ENCODE assay signal across 8 cellular contexts in genomic region chr10:102393411-102394078, GRCh38. TPM values are rescaled to one million over a fixed set of nuclear protein-coding genes. Genes with fewer than 3 reads are reported as not detected.
A peak's percentile ranks its signal among the peaks of the same experiment; 100 is the strongest.
DNase-seq lines count a peak whose midpoint lies in the region; FAIRE-seq and TF ChIP-seq lines count a peak whose summit lies in the region.

No MANE protein-coding gene starts in this region.

- H2BK120ac ChIP-seq in H1 (replicated peaks; ENCODE audit: low read depth, low read length), result no peak overlapping the region

- no peak overlapping the region for H3K4ac ChIP-seq in H1 (replicated peaks; ENCODE audit: insufficient read length, low read depth, low read length)

- H2BK5ac ChIP-seq in H1 (ENCODE audit: low read depth, low read length), result no peak overlapping the region

- POLR2A ChIA-PET in H1 (lab: Charles Lee; ENCODE audit: partially characterized antibody), result interaction anchor here (1.0 to 5.8 kb wide), 5 partner anchors 12 to 242 kb away, joined by 3 to 33 read pairs (median 7); partner anchors contain the start of genes FBXL15 and NOLC1

- peak overlapping the region; percentile 91 for H3K4me2 ChIP-seq in DOHH2 (ENCODE audit: low read length)
- H3K4me2 ChIP-seq in MM.1S (ENCODE audit: low read depth, low read length), result peak overlapping the region; percentile 97
- peak overlapping the region; percentile 98 to 100 for H3K4me2 ChIP-seq in H1 (ENCODE audit: insufficient read depth in 1 of 2, low read depth in 2 of 2, low read length in 2 of 2)
- H3K4me2 ChIP-seq in osteoblast (ENCODE audit: insufficient read depth, low read length), result peak overlapping the region; percentile 95

- no peak overlapping the region for H2AK5ac ChIP-seq in H1 (ENCODE audit: low read depth, low read length)

- H3K56ac ChIP-seq in H1 (replicated peaks; ENCODE audit: insufficient read length, low read depth, low read length), result no peak overlapping the region

- H3K4me1 ChIP-seq in DOHH2 (ENCODE audit: control insufficient read depth, low read length), result peaks cover 14% of the 10 kb centered on the region
- peaks cover 16% of the 10 kb centered on the region for H3K4me1 ChIP-seq in MM.1S (ENCODE audit: low read length)
- peaks cover 0 to 17% (median 9%) of the 10 kb centered on the region in 4 experiments; a peak in 6 of 7 replicates for H3K4me1 ChIP-seq in H1 (replicated peaks in 1 of 4; ENCODE audit: control insufficient read depth in 3 of 4, insufficient read depth in 4 of 4, low read length in 3 of 4)
- H3K4me1 ChIP-seq in osteoblast (ENCODE audit: insufficient read depth, low read length), result peaks cover 15% of the 10 kb centered on the region

- CTCF ChIA-PET in H1 (lab: Charles Lee; ENCODE audit: partially characterized antibody), result interaction anchor here (0.6 to 16.4 kb wide), 27 partner anchors 11 to 233 kb away, joined by 3 to 357 read pairs (median 5); partner anchors contain the start of genes C10orf95, ELOVL3, FBXL15 and PSD

- H3K9me2 ChIP-seq in DOHH2 (replicated peaks; ENCODE audit: control insufficient read depth, low read length) (no peaks in the 10 kb centered on the region), MM.1S (replicated peaks; ENCODE audit: insufficient read depth, low read length) (no peaks in the 10 kb centered on the region)

- H2BK20ac ChIP-seq in H1 (ENCODE audit: low read length), result no peak overlapping the region

- no peak for TF ChIP-seq EP300 in H1 (IDR thresholded peaks at IDR 0.05; ENCODE audit: borderline replicate concordance in 1 of 2, low read depth in 2 of 2, low read length in 2 of 2)

- H3K36me3 ChIP-seq in DOHH2 (ENCODE audit: control insufficient read depth, low read length), result peaks cover 8% of the 10 kb centered on the region; the same call in 1 of the 2 replicates
- H3K36me3 ChIP-seq in MM.1S (replicated peaks; ENCODE audit: insufficient read depth, low read length), result peaks cover 7% of the 10 kb centered on the region
- peaks cover 0 to 4% (median 2%) of the 10 kb centered on the region in 4 experiments; a peak in 4 of 8 replicates for H3K36me3 ChIP-seq in H1 (ENCODE audit: control insufficient read depth in 2 of 4, insufficient read depth in 4 of 4, low read length in 3 of 4)
- peaks cover 11% of the 10 kb centered on the region for H3K36me3 ChIP-seq in osteoblast (ENCODE audit: insufficient read depth, low read length)

- no peak overlapping the region for H3K18ac ChIP-seq in H1 (ENCODE audit: extremely low read depth, low read length)

- H3K79me2 ChIP-seq in DOHH2 (ENCODE audit: control insufficient read depth, low read length) (peaks cover 6% of the 10 kb centered on the region; the same call in 1 of the 2 replicates), MM.1S (ENCODE audit: low read length) (peaks cover 35% of the 10 kb centered on the region), H1 (ENCODE audit: control insufficient read depth in 1 of 2, insufficient read depth in 2 of 2, low read length in 2 of 2) (no peaks in the 10 kb centered on the region), osteoblast (ENCODE audit: insufficient read depth, low read length) (peaks cover 13% of the 10 kb centered on the region)

- peak; percentile 87 for TF ChIP-seq CTCF in DOHH2 (IDR thresholded peaks at IDR 0.05; ENCODE audit: low read depth, low read length, poor library complexity, severe bottlenecking)
- TF ChIP-seq CTCF in MM.1S (IDR thresholded peaks at IDR 0.05; ENCODE audit: low read length), result peak; percentile 88
- TF ChIP-seq CTCF in H1 (IDR thresholded peaks at IDR 0.05; ENCODE audit: control extremely low read depth in 1 of 3, insufficient read depth in 1 of 3, low read depth in 1 of 3, low read length in 3 of 3), result peak in 1 of 3 experiments; percentile 70; a peak in 1 of 4 replicates
- peak; percentile 85 for TF ChIP-seq CTCF in osteoblast (IDR thresholded peaks at IDR 0.05; ENCODE audit: extremely low read depth, low read depth, low read length)

- no peak overlapping the region for H2BK15ac ChIP-seq in H1 (ENCODE audit: low read length)

- 50% methylated on average over 29 of the region's 30 CpGs; no CpG with 5 or more reads in 1 of the 2 experiments for WGBS in H1 (ENCODE audit: extremely low coverage in 1 of 2, insufficient coverage in 1 of 2, insufficient read length in 1 of 2, insufficient replicate concordance in 2 of 2, low coverage in 1 of 2, low lambda C conversion rate in 2 of 2, missing lambda C conversion rate in 1 of 2), 2 experiments

- H3K14ac ChIP-seq in H1 (ENCODE audit: insufficient read length), result no peak overlapping the region

- DNase-seq in MM.1S, result no peak
- DNase-seq in H1 (ENCODE audit: low read depth in 1 of 2, low spot score in 2 of 2), result peak in 1 of 2 experiments; percentile 53
- DNase-seq in osteoblast (ENCODE audit: insufficient read length, low spot score, missing footprints), result no peak
- no peak for DNase-seq in HUDEP-2 (lab: John Stamatoyannopoulos, UW; ENCODE audit: unreplicated experiment in 76 of 76)
- DNase-seq in MV-4-11 (lab: John Stamatoyannopoulos, UW), result no peak
- no peak for DNase-seq in LoVo (ENCODE audit: low spot score)
- no peak for DNase-seq in activated CD4-positive, alpha-beta T cell treated with anti-CD3 and anti-CD28 coated beads for 48 hours

- H2BK12ac ChIP-seq in H1 (ENCODE audit: low read depth, low read length), result no peak overlapping the region

- H4K5ac ChIP-seq in H1 (ENCODE audit: insufficient read length, low read depth, low read length), result no peak overlapping the region

- no peak for FAIRE-seq in H1 (lab: Jason Lieb, UNC)

- TF ChIP-seq POLR2A in H1 (IDR thresholded peaks at IDR 0.05; ENCODE audit: control extremely low read depth in 1 of 2, low read depth in 2 of 2, low read length in 2 of 2), result no peak

- H4K8ac ChIP-seq in H1 (ENCODE audit: extremely low read depth, insufficient read depth, low read length), result no peak overlapping the region

- H3K23me2 ChIP-seq in H1 (ENCODE audit: low read depth, low read length), result peaks cover 13% of the 10 kb centered on the region

- H4K20me1 ChIP-seq in DOHH2 (ENCODE audit: control insufficient read depth, insufficient read depth, low read depth, low read length), result no peaks in the 10 kb centered on the region
- H4K20me1 ChIP-seq in MM.1S (ENCODE audit: insufficient read depth, low read length), result no peaks in the 10 kb centered on the region
- H4K20me1 ChIP-seq in H1 (replicated peaks in 1 of 2; ENCODE audit: control insufficient read depth in 1 of 2, insufficient read depth in 2 of 2, low read length in 2 of 2), result peaks cover 3 to 12% of the 10 kb centered on the region in 2 experiments
- no peaks in the 10 kb centered on the region for H4K20me1 ChIP-seq in osteoblast (ENCODE audit: insufficient read depth, low read length)

- peak overlapping the region; percentile 86 for H3K4me3 ChIP-seq in DOHH2 (ENCODE audit: low read length)
- peak overlapping the region; percentile 99 for H3K4me3 ChIP-seq in MM.1S (ENCODE audit: low read length)
- H3K4me3 ChIP-seq in H1 (ENCODE audit: extremely low read depth in 1 of 4, insufficient read depth in 2 of 4, low read depth in 3 of 4, low read length in 4 of 4), result peak overlapping the region; percentile 29 to 69 (median 55)
- H3K4me3 ChIP-seq in osteoblast (ENCODE audit: insufficient read depth, low read length), result peak overlapping the region; percentile 88

- H3K9ac ChIP-seq in MM.1S (ENCODE audit: low read length), result peak overlapping the region; percentile 100
- H3K9ac ChIP-seq in H1 (replicated peaks in 1 of 4; ENCODE audit: extremely low read depth in 1 of 4, low read depth in 3 of 4, low read length in 3 of 4), result no peak overlapping the region

- TF ChIP-seq RAD21 in H1 (IDR thresholded peaks at IDR 0.05 in 1 of 2, conservative IDR thresholded peaks at IDR 0.05 in 1 of 2; ENCODE audit: low read depth in 2 of 2, low read length in 2 of 2), result no peak

- H2AFZ ChIP-seq in MM.1S (ENCODE audit: low read length) (peak overlapping the region; percentile 14; the same call in 1 of the 2 replicates), H1 (ENCODE audit: low read length) (no peak overlapping the region), osteoblast (ENCODE audit: low read length) (peak overlapping the region; percentile 87)

- 0 out of 2 replicates have a peak, but pooled peaks cover 2% of the 10 kb centered on the region for H3F3A ChIP-seq in DOHH2 (ENCODE audit: control insufficient read depth, insufficient read depth)
- H3F3A ChIP-seq in MM.1S (ENCODE audit: insufficient read depth, low read length), result peaks cover 35% of the 10 kb centered on the region

- H3K23ac ChIP-seq in H1 (ENCODE audit: insufficient read length), result no peak overlapping the region

- no peaks in the 10 kb centered on the region for H3K79me1 ChIP-seq in H1 (ENCODE audit: low read depth, low read length)

- H4K91ac ChIP-seq in H1 (replicated peaks; ENCODE audit: insufficient read length, low read length), result no peak overlapping the region

- peak overlapping the region; percentile 76 for H3K27ac ChIP-seq in DOHH2 (ENCODE audit: low read depth, low read length)
- H3K27ac ChIP-seq in MM.1S (ENCODE audit: low read length), result peak overlapping the region; percentile 100
- no peak overlapping the region for H3K27ac ChIP-seq in H1 (ENCODE audit: low read depth, low read length)
- peak overlapping the region; percentile 95 for H3K27ac ChIP-seq in osteoblast (ENCODE audit: low read depth, low read length)

- H3K9me3 ChIP-seq in DOHH2 (ENCODE audit: control insufficient read depth, insufficient read depth, low read length) (no peaks in the 10 kb centered on the region), MM.1S (replicated peaks; ENCODE audit: insufficient read depth, low read length) (no peaks in the 10 kb centered on the region), H1 (ENCODE audit: insufficient read depth in 2 of 2, low read depth in 1 of 2, low read length in 1 of 2) (no peaks in the 10 kb centered on the region), osteoblast (ENCODE audit: low read depth, low read length) (no peaks in the 10 kb centered on the region)

- H3K27me3 ChIP-seq in DOHH2 (ENCODE audit: control insufficient read depth, low read length) (peaks cover 20% of the 10 kb centered on the region), MM.1S (replicated peaks; ENCODE audit: insufficient read depth, low read length) (no peaks in the 10 kb centered on the region), H1 (replicated peaks in 1 of 4; ENCODE audit: control insufficient read depth in 3 of 4, extremely low read depth in 1 of 4, insufficient read depth in 3 of 4, low read length in 3 of 4) (peaks cover 0 to 22% (median 20%) of the 10 kb centered on the region in 4 experiments; a peak in 6 of 7 replicates), osteoblast (ENCODE audit: insufficient read depth, low read length) (no peaks in the 10 kb centered on the region)

RNA-seq across cellular contexts. Expression of gene NFKB2, which starts 2.0 kb away (rescaled TPM):
- 18.7 and 20.4 TPM in 2 replicates for total RNA-seq in H1 (2021; fragmentation: NEBNext Ultra II Directional; extraction: Animal tissue kit (Norgen Biotek cat#: 25700))
- polyA plus RNA-seq in H1 (2011; rRNA removed), result 31.4 and 34.5 TPM in 2 replicates
- polyA plus RNA-seq in H1 (2011; cell fraction: cytosol; rRNA removed), result 26.8 TPM
- polyA plus RNA-seq in H1 (2011; cell fraction: nucleus; rRNA removed), result 78.0 TPM
- 25.2 to 41.2 TPM (median 38.4 TPM) in 4 replicates for polyA plus RNA-seq in H1 (2012, experiment 1 of 2)
- polyA plus RNA-seq in H1 (2012, experiment 2 of 2), result 27.3 TPM
- polyA plus RNA-seq in H1 (2013, experiment 1 of 2), result 7.1 TPM
- 5.6 TPM for polyA plus RNA-seq in H1 (2013, experiment 2 of 2)
- polyA minus RNA-seq in H1 (2011; rRNA and poly(A)+ RNA removed), result 13.4 and 14.3 TPM in 2 replicates
- polyA minus RNA-seq in H1 (2011; cell fraction: cytosol; rRNA and poly(A)+ RNA removed), result 20.0 TPM
- polyA minus RNA-seq in H1 (2011; cell fraction: nucleus; rRNA and poly(A)+ RNA removed), result 18.3 TPM
- total RNA-seq in osteoblast, result 17.7 and 20.3 TPM in 2 replicates

RNA-seq across cellular contexts. Expression of gene PSD, which starts 25.0 kb away (rescaled TPM):
- total RNA-seq in H1 (2021; fragmentation: NEBNext Ultra II Directional; extraction: Animal tissue kit (Norgen Biotek cat#: 25700)), result 5.6 and 6.0 TPM in 2 replicates
- polyA plus RNA-seq in H1 (2011; rRNA removed), result 5.4 and 8.0 TPM in 2 replicates
- 6.0 TPM for polyA plus RNA-seq in H1 (2011; cell fraction: cytosol; rRNA removed)
- 30.7 TPM for polyA plus RNA-seq in H1 (2011; cell fraction: nucleus; rRNA removed)
- 5.8 to 8.4 TPM (median 7.1 TPM) in 4 replicates for polyA plus RNA-seq in H1 (2012, experiment 1 of 2)
- 4.3 TPM for polyA plus RNA-seq in H1 (2012, experiment 2 of 2)
- 4.1 TPM for polyA plus RNA-seq in H1 (2013, experiment 1 of 2)
- polyA plus RNA-seq in H1 (2013, experiment 2 of 2), result 2.9 TPM
- 2.6 and 3.0 TPM in 2 replicates for polyA minus RNA-seq in H1 (2011; rRNA and poly(A)+ RNA removed)
- polyA minus RNA-seq in H1 (2011; cell fraction: cytosol; rRNA and poly(A)+ RNA removed), result 2.9 TPM
- polyA minus RNA-seq in H1 (2011; cell fraction: nucleus; rRNA and poly(A)+ RNA removed), result 9.0 TPM
- total RNA-seq in osteoblast, result 0.29 and 0.72 TPM in 2 replicates

RNA-seq across cellular contexts. Expression of gene FBXL15, which starts 27.1 kb away (rescaled TPM):
- total RNA-seq in H1 (2021; fragmentation: NEBNext Ultra II Directional; extraction: Animal tissue kit (Norgen Biotek cat#: 25700)), result 11.3 and 15.4 TPM in 2 replicates
- polyA plus RNA-seq in H1 (2011; rRNA removed), result 22.6 and 29.2 TPM in 2 replicates
- 24.4 TPM for polyA plus RNA-seq in H1 (2011; cell fraction: cytosol; rRNA removed)
- 29.1 TPM for polyA plus RNA-seq in H1 (2011; cell fraction: nucleus; rRNA removed)
- 6.3 to 17.2 TPM (median 16.5 TPM) in 4 replicates for polyA plus RNA-seq in H1 (2012, experiment 1 of 2)
- 12.9 TPM for polyA plus RNA-seq in H1 (2012, experiment 2 of 2)
- 8.9 TPM for polyA plus RNA-seq in H1 (2013, experiment 1 of 2)
- 8.0 TPM for polyA plus RNA-seq in H1 (2013, experiment 2 of 2)
- polyA minus RNA-seq in H1 (2011; rRNA and poly(A)+ RNA removed), result 1.7 and 1.8 TPM in 2 replicates
- 9.8 TPM for polyA minus RNA-seq in H1 (2011; cell fraction: cytosol; rRNA and poly(A)+ RNA removed)
- polyA minus RNA-seq in H1 (2011; cell fraction: nucleus; rRNA and poly(A)+ RNA removed), result 9.6 TPM
- 5.9 and 9.4 TPM in 2 replicates for total RNA-seq in osteoblast

RNA-seq across cellular contexts. Expression of gene CUEDC2, which starts 38.8 kb away (rescaled TPM):
- total RNA-seq in H1 (2021; fragmentation: NEBNext Ultra II Directional; extraction: Animal tissue kit (Norgen Biotek cat#: 25700)), result 41.7 and 43.6 TPM in 2 replicates
- polyA plus RNA-seq in H1 (2011; rRNA removed), result 55.2 and 66.7 TPM in 2 replicates
- polyA plus RNA-seq in H1 (2011; cell fraction: cytosol; rRNA removed), result 64.7 TPM
- 85.7 TPM for polyA plus RNA-seq in H1 (2011; cell fraction: nucleus; rRNA removed)
- 34.9 to 55.7 TPM (median 49.6 TPM) in 4 replicates for polyA plus RNA-seq in H1 (2012, experiment 1 of 2)
- 50.4 TPM for polyA plus RNA-seq in H1 (2012, experiment 2 of 2)
- 59.5 TPM for polyA plus RNA-seq in H1 (2013, experiment 1 of 2)
- polyA plus RNA-seq in H1 (2013, experiment 2 of 2), result 62.0 TPM
- 15.2 and 16.5 TPM in 2 replicates for polyA minus RNA-seq in H1 (2011; rRNA and poly(A)+ RNA removed)
- polyA minus RNA-seq in H1 (2011; cell fraction: cytosol; rRNA and poly(A)+ RNA removed), result 25.0 TPM
- 17.6 TPM for polyA minus RNA-seq in H1 (2011; cell fraction: nucleus; rRNA and poly(A)+ RNA removed)
- 46.7 and 46.9 TPM in 2 replicates for total RNA-seq in osteoblast

RNA-seq across cellular contexts. Expression of gene C10orf95, which starts 57.8 kb away (rescaled TPM):
- total RNA-seq in H1 (2021; fragmentation: NEBNext Ultra II Directional; extraction: Animal tissue kit (Norgen Biotek cat#: 25700)), result 0.34 and 0.44 TPM in 2 replicates
- polyA plus RNA-seq in H1 (2011; rRNA removed), result 0.48 and 0.80 TPM in 2 replicates
- polyA plus RNA-seq in H1 (2011; cell fraction: cytosol; rRNA removed), result 0.41 TPM
- polyA plus RNA-seq in H1 (2011; cell fraction: nucleus; rRNA removed), result 0.40 TPM
- 1.8 to 2.5 TPM (median 2.2 TPM) in 4 replicates for polyA plus RNA-seq in H1 (2012, experiment 1 of 2)
- 0.34 TPM for polyA plus RNA-seq in H1 (2012, experiment 2 of 2)
- polyA plus RNA-seq in H1 (2013, experiment 1 of 2), result 0.32 TPM
- polyA plus RNA-seq in H1 (2013, experiment 2 of 2), result 0.35 TPM
- 0.49 and 0.76 TPM in 2 replicates for polyA minus RNA-seq in H1 (2011; rRNA and poly(A)+ RNA removed)
- not detected for polyA minus RNA-seq in H1 (2011; cell fraction: cytosol; rRNA and poly(A)+ RNA removed)
- not detected for polyA minus RNA-seq in H1 (2011; cell fraction: nucleus; rRNA and poly(A)+ RNA removed)
- total RNA-seq in osteoblast, result not detected in 2 replicates
